Comparison of ENCODE assay signal across 26 cellular contexts in the genomic region with DNA sequence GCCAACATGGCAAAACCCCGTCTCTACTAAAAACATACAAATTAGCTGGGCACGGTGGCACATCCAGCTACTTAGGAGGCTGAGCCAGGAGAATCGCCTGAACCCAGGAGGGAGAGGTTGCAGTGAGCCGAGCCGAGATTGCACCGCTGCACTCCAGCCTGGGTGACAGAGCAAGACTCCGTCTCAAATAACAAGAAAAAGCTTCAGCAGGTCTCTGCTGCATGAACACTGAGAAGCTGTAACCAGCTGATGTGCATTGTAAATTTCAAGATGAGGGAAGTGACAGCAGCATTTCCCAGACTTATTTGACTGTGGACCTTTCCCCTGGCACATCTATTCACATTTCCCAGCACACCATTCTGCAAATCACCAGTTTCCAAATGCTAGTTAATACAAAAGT.
"Had no signal": no experiment of that assay in that cellular context is flagged by ENCODE, and none has a peak within 500 bp of the region (broad histone marks: within the 10 kb centered on the region; RNA-seq: fewer than 3 reads in every experiment).

No MANE protein-coding gene starts in this region.

- DNase-seq: dermis blood vessel endothelial cell; dorsolateral prefrontal cortex; effector CD8-positive, alpha-beta T cell; effector memory CD8-positive, alpha-beta T cell; endodermal cell; erythroblast; foreskin keratinocyte; heart left ventricle; hypothalamus; immature natural killer cell; islet precursor cell; kidney; kidney glomerular epithelial cell; left colon; left lung; left ventricle myocardium superior; lower lobe of right lung; mesenchymal stem cell; mucosa of descending colon; naive B cell had no signal

- H3K79me2 ChIP-seq: hepatocyte had no signal

- H3K36me3 ChIP-seq: gastroesophageal sphincter, heart left ventricle, left lung, lower lobe of right lung had no signal

- H3K4me3 Mint-ChIP-seq: effector memory CD8-positive, alpha-beta T cell; endodermal cell; immature natural killer cell; mesothelial cell of epicardium had no signal

- H3K9me3 Mint-ChIP-seq: mesothelial cell of epicardium had no signal

- H3K4me2 ChIP-seq: hepatocyte had no signal

- H3K4me1 ChIP-seq: foreskin keratinocyte, gastroesophageal sphincter, heart left ventricle, left lung, lower lobe of right lung had no signal

- H3K27me3 Mint-ChIP-seq: effector memory CD8-positive, alpha-beta T cell; naive B cell had no signal

- ATAC-seq: effector memory CD8-positive, alpha-beta T cell; esophagus mucosa; foreskin keratinocyte; gastroesophageal sphincter; heart left ventricle; left colon; left lung; left ventricle myocardium superior; lower lobe of right lung; mucosa of descending colon had no signal

- H3K4me1 Mint-ChIP-seq: endodermal cell, immature natural killer cell, mesothelial cell of epicardium, naive B cell had no signal

- H3K9me3 ChIP-seq: lower lobe of right lung had no signal

- H2AFZ ChIP-seq: hepatocyte had no signal

- H3K27me3 ChIP-seq: dorsolateral prefrontal cortex, foreskin keratinocyte, gastroesophageal sphincter, heart left ventricle, hepatocyte, left lung had no signal

- H3K27ac Mint-ChIP-seq: effector memory CD8-positive, alpha-beta T cell; endodermal cell; immature natural killer cell; mesothelial cell of epicardium; naive B cell had no signal

- H3K27ac ChIP-seq: coronary artery, epithelial cell of prostate, foreskin keratinocyte, gastroesophageal sphincter, heart left ventricle, hepatocyte, left lung, lower lobe of right lung had no signal

- H3K36me3 Mint-ChIP-seq: immature natural killer cell, mesothelial cell of epicardium, naive B cell had no signal

- H3K4me3 ChIP-seq: coronary artery, gastroesophageal sphincter, heart left ventricle, hepatocyte, left lung, lower lobe of right lung, mucosa of descending colon had no signal
